ENCODE assay signal across 8 cellular contexts in the genomic region with DNA sequence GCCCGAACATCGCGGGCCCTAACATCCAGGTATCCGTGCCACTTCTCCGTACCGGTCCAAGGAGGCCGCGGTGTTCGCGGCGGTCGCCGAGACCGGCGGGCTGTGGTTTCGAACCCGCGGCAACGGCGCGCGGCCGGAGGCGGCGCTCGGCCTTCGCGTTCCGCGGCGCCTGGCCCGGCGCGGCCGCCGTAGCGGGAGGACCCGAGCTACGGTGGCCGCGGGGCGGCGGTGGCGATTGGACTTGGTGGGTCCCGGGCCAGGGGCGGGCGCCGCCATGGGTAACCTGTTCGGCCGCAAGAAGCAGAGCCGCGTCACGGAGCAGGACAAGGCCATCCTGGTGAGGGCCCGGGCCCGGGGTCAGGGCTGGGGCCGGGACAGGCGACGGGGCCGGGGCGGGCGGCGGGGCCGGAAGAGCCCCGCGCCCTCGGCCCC. TPM values are rescaled to one million over a fixed set of nuclear protein-coding genes. Genes with fewer than 3 reads are reported as not detected.
DNase-seq lines count a peak whose midpoint lies in the region; ATAC-seq, FAIRE-seq and TF ChIP-seq lines count a peak whose summit lies in the region.

A gene (plus strand): TSS at position 197 of the 432 bp plus-strand sequence. CDS start 78 bp downstream, at position 275.

- H3K36me3 ChIP-seq in H1 (ENCODE audit: control insufficient read depth in 2 of 4, insufficient read depth in 4 of 4, low read length in 3 of 4) = no peaks in the 10 kb centered on the region; a peak in 1 of 8 replicates

- FAIRE-seq in H1 (lab: Jason Lieb, UNC) = no peak

- no peak within 1 kb of the TSS for H3K4ac ChIP-seq in H1 (replicated peaks; ENCODE audit: insufficient read length, low read depth, low read length)

- no peak for TF ChIP-seq POLR2A in H1 (IDR thresholded peaks at IDR 0.05; ENCODE audit: control extremely low read depth in 1 of 2, low read depth in 2 of 2, low read length in 2 of 2)

- POLR2A ChIA-PET in H1 (lab: Charles Lee; ENCODE audit: partially characterized antibody) = interaction anchor here (0.6 to 1.2 kb wide), 3 partner anchors 11 to 1151 kb away, joined by 3 to 5 read pairs (median 3); no protein-coding TSS in a partner anchor

- no peak within 1 kb of the TSS for H2BK120ac ChIP-seq in H1 (replicated peaks; ENCODE audit: low read depth, low read length)

- H2BK15ac ChIP-seq in H1 (ENCODE audit: low read length) = 0 out of 2 replicates have a peak within 1 kb of the TSS, but pooled peaks have one; percentile 46

- H2AFZ ChIP-seq in H1 (ENCODE audit: low read length) = peak within 1 kb of the TSS; percentile 92

- H2BK12ac ChIP-seq in H1 (ENCODE audit: low read depth, low read length) = no peak within 1 kb of the TSS

- H3K27ac ChIP-seq in H1 (ENCODE audit: low read depth, low read length) = no peak within 1 kb of the TSS

- H3K9ac ChIP-seq in H1 (replicated peaks in 1 of 4; ENCODE audit: extremely low read depth in 1 of 4, low read depth in 3 of 4, low read length in 3 of 4) = peak within 1 kb of the TSS in 2 of 4 experiments; percentile 32 to 88; a peak in 4 of 7 replicates

- 3% methylated on average over 36 of the region's 66 CpGs; no CpG with 5 or more reads in 1 of the 2 experiments for WGBS in H1 (ENCODE audit: extremely low coverage in 1 of 2, insufficient coverage in 1 of 2, insufficient read length in 1 of 2, insufficient replicate concordance in 2 of 2, low coverage in 1 of 2, low lambda C conversion rate in 2 of 2, missing lambda C conversion rate in 1 of 2), 2 experiments

- no peak within 1 kb of the TSS for H3K14ac ChIP-seq in H1 (ENCODE audit: insufficient read length)

- H3K18ac ChIP-seq in H1 (ENCODE audit: extremely low read depth, low read length) = no peak within 1 kb of the TSS; the same call in none of the 2 replicates

- no peak within 1 kb of the TSS for H3K23ac ChIP-seq in H1 (ENCODE audit: insufficient read length)

- H3K27me3 ChIP-seq in H1 (replicated peaks in 1 of 4; ENCODE audit: control insufficient read depth in 3 of 4, extremely low read depth in 1 of 4, insufficient read depth in 3 of 4, low read length in 3 of 4) = peaks cover 0 to 7% (median 3%) of the 10 kb centered on the region in 4 experiments; a peak in 5 of 7 replicates

- DNase-seq in DMS153 (lab: John Stamatoyannopoulos, UW) (peak; percentile 34), HCEC 1CT (peak; percentile 73), NCI-H510A treated with DMSO at 0.1 percent for 48 hours (lab: John Stamatoyannopoulos, UW) (peak; percentile 37), H1 (ENCODE audit: low read depth in 1 of 2, low spot score in 2 of 2) (peak in 1 of 2 experiments; percentile 85), memory B cell (ENCODE audit: low spot score in 2 of 2) (peak; percentile 71 to 76)
- DNase-seq in activated CD8-positive, alpha-beta memory T cell treated with anti-CD3 and anti-CD28 coated beads for 48 hours (ENCODE audit: low read depth in 2 of 3, low spot score in 2 of 3) = peak in 2 of 3 experiments; percentile 49 to 54
- DNase-seq in stimulated activated CD4-positive, alpha-beta T cell treated with anti-CD3 and anti-CD28 coated beads, TNF-alpha, amount 100 ng/mL, for 48 hours (ENCODE audit: low read depth in 3 of 3) = peak; percentile 47 to 65 (median 54)

- H3K4me3 ChIP-seq in H1 (ENCODE audit: extremely low read depth in 1 of 4, insufficient read depth in 2 of 4, low read depth in 3 of 4, low read length in 4 of 4) = peak within 1 kb of the TSS; percentile 49 to 93 (median 70)

- peak within 1 kb of the TSS; percentile 82 for H3K27ac Mint-ChIP-seq in memory B cell

- no peak within 1 kb of the TSS for H3K56ac ChIP-seq in H1 (replicated peaks; ENCODE audit: insufficient read length, low read depth, low read length)

- H2AK5ac ChIP-seq in H1 (ENCODE audit: low read depth, low read length) = no peak within 1 kb of the TSS

- TF ChIP-seq EP300 in H1 (IDR thresholded peaks at IDR 0.05; ENCODE audit: borderline replicate concordance in 1 of 2, low read depth in 2 of 2, low read length in 2 of 2) = no peak

- no peaks in the 10 kb centered on the region for H3K27me3 Mint-ChIP-seq in memory B cell

- CTCF ChIA-PET in H1 (lab: Charles Lee; ENCODE audit: partially characterized antibody) = interaction anchor here (0.6 to 1.2 kb wide), 3 partner anchors 92 to 363 kb away, joined by 3 to 5 read pairs (median 3); no protein-coding TSS in a partner anchor

- no peak; a peak in 1 of 4 replicates for TF ChIP-seq RAD21 in H1 (IDR thresholded peaks at IDR 0.05 in 1 of 2, conservative IDR thresholded peaks at IDR 0.05 in 1 of 2; ENCODE audit: low read depth in 2 of 2, low read length in 2 of 2)

- peaks cover 0 to 5% (median 3%) of the 10 kb centered on the region in 4 experiments; a peak in 5 of 7 replicates for H3K4me1 ChIP-seq in H1 (replicated peaks in 1 of 4; ENCODE audit: control insufficient read depth in 3 of 4, insufficient read depth in 4 of 4, low read length in 3 of 4)

- peaks cover 23% of the 10 kb centered on the region for H3K4me1 Mint-ChIP-seq in memory B cell

- no peak within 1 kb of the TSS for H2BK20ac ChIP-seq in H1 (ENCODE audit: low read length)

- H2BK5ac ChIP-seq in H1 (ENCODE audit: low read depth, low read length) = no peak within 1 kb of the TSS; the same call in 1 of the 2 replicates

- peak within 1 kb of the TSS; percentile 85; the same call in 1 of the 2 replicates for H4K8ac ChIP-seq in H1 (ENCODE audit: extremely low read depth, insufficient read depth, low read length)

- no peaks in the 10 kb centered on the region; a peak in 1 of 4 replicates for H3K79me2 ChIP-seq in H1 (ENCODE audit: control insufficient read depth in 1 of 2, insufficient read depth in 2 of 2, low read length in 2 of 2)

- peak within 1 kb of the TSS; percentile 92 for H3K4me3 Mint-ChIP-seq in memory B cell

- no peaks in the 10 kb centered on the region for H3K9me3 ChIP-seq in H1 (ENCODE audit: insufficient read depth in 2 of 2, low read depth in 1 of 2, low read length in 1 of 2)

- no peaks in the 10 kb centered on the region for H3K9me3 Mint-ChIP-seq in memory B cell

- H4K91ac ChIP-seq in H1 (replicated peaks; ENCODE audit: insufficient read length, low read length) = no peak within 1 kb of the TSS

- H4K5ac ChIP-seq in H1 (ENCODE audit: insufficient read length, low read depth, low read length) = no peak within 1 kb of the TSS

- H3K4me2 ChIP-seq in H1 (ENCODE audit: insufficient read depth in 1 of 2, low read depth in 2 of 2, low read length in 2 of 2) = peak within 1 kb of the TSS; percentile 77 to 81

- ATAC-seq in memory B cell (ENCODE audit: low read depth) (peak; percentile 73), GM18511 (IDR thresholded peaks at IDR 0.05; ENCODE audit: unreplicated experiment) (no peak)

- peaks cover 0 to 9% of the 10 kb centered on the region in 2 experiments for H4K20me1 ChIP-seq in H1 (replicated peaks in 1 of 2; ENCODE audit: control insufficient read depth in 1 of 2, insufficient read depth in 2 of 2, low read length in 2 of 2)

- TF ChIP-seq CTCF in H1 (IDR thresholded peaks at IDR 0.05; ENCODE audit: control extremely low read depth in 1 of 3, insufficient read depth in 1 of 3, low read depth in 1 of 3, low read length in 3 of 3) = peak; percentile 6 to 44 (median 14); a peak in 3 of 4 replicates

- H3K79me1 ChIP-seq in H1 (ENCODE audit: low read depth, low read length) = peaks cover 4% of the 10 kb centered on the region; the same call in 1 of the 2 replicates

- peaks cover 5% of the 10 kb centered on the region; the same call in 1 of the 2 replicates for H3K23me2 ChIP-seq in H1 (ENCODE audit: low read depth, low read length)

- peaks cover 13% of the 10 kb centered on the region for H3K36me3 Mint-ChIP-seq in memory B cell

TF ChIP-seq in H1, 55 proteins besides CTCF, POLR2A, EP300 and RAD21 (continues in another document):
- TF ChIP-seq ZNF274 (IDR thresholded peaks at IDR 0.05; ENCODE audit: borderline replicate concordance, extremely low read depth, low read length) (no peak), CTBP2 (IDR thresholded peaks at IDR 0.05; ENCODE audit: borderline replicate concordance, insufficient read depth, insufficient read length, low read length) (no peak), CBX5 (IDR thresholded peaks at IDR 0.05; ENCODE audit: low read depth, low read length) (no peak), SP1 (IDR thresholded peaks at IDR 0.05; ENCODE audit: low read depth, low read length) (no peak), JUN (IDR thresholded peaks at IDR 0.05; ENCODE audit: low read depth, low read length) (no peak), TEAD4 (IDR thresholded peaks at IDR 0.05; ENCODE audit: low read depth, low read length) (no peak), CHD1 (IDR thresholded peaks at IDR 0.05; ENCODE audit: low read depth, low read length) (no peak), HDAC2 (IDR thresholded peaks at IDR 0.05; ENCODE audit: borderline replicate concordance in 1 of 2, low read depth in 2 of 2, low read length in 2 of 2) (no peak), BRCA1 (IDR thresholded peaks at IDR 0.05; ENCODE audit: low read depth, low read length) (no peak), EGR1 (IDR thresholded peaks at IDR 0.05; ENCODE audit: borderline replicate concordance, low read depth, low read length) (no peak), ASH2L (IDR thresholded peaks at IDR 0.05; ENCODE audit: low read length) (no peak)
- TF ChIP-seq, protein P1, sequence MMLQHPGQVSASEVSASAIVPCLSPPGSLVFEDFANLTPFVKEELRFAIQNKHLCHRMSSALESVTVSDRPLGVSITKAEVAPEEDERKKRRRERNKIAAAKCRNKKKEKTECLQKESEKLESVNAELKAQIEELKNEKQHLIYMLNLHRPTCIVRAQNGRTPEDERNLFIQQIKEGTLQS (IDR thresholded peaks at IDR 0.05; ENCODE audit: insufficient read depth, low read depth, low read length) = no peak
- TF ChIP-seq, protein P2, sequence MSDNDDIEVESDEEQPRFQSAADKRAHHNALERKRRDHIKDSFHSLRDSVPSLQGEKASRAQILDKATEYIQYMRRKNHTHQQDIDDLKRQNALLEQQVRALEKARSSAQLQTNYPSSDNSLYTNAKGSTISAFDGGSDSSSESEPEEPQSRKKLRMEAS (IDR thresholded peaks at IDR 0.05) = no peak

RNA-seq across cellular contexts. Expression of the gene that starts here (rescaled TPM):
- 15.7 and 16.0 TPM in 2 replicates for total RNA-seq in H1 (2021; fragmentation: NEBNext Ultra II Directional; extraction: Animal tissue kit (Norgen Biotek cat#: 25700))
- polyA plus RNA-seq in H1 (2011; rRNA removed) = 24.3 and 28.9 TPM in 2 replicates
- polyA plus RNA-seq in H1 (2011; cell fraction: cytosol; rRNA removed) = 22.9 TPM
- polyA plus RNA-seq in H1 (2011; cell fraction: nucleus; rRNA removed) = 23.5 TPM
- polyA plus RNA-seq in H1 (2012, experiment 1 of 2) = 8.5 to 14.9 TPM (median 13.4 TPM) in 4 replicates
- polyA plus RNA-seq in H1 (2012, experiment 2 of 2) = 13.4 TPM
- 9.5 TPM for polyA plus RNA-seq in H1 (2013, experiment 1 of 2)
- 7.9 TPM for polyA plus RNA-seq in H1 (2013, experiment 2 of 2)
- 5.7 and 6.4 TPM in 2 replicates for polyA minus RNA-seq in H1 (2011; rRNA and poly(A)+ RNA removed)
- polyA minus RNA-seq in H1 (2011; cell fraction: cytosol; rRNA and poly(A)+ RNA removed) = 7.2 TPM
- polyA minus RNA-seq in H1 (2011; cell fraction: nucleus; rRNA and poly(A)+ RNA removed) = 15.6 TPM
